In the genomic region with DNA sequence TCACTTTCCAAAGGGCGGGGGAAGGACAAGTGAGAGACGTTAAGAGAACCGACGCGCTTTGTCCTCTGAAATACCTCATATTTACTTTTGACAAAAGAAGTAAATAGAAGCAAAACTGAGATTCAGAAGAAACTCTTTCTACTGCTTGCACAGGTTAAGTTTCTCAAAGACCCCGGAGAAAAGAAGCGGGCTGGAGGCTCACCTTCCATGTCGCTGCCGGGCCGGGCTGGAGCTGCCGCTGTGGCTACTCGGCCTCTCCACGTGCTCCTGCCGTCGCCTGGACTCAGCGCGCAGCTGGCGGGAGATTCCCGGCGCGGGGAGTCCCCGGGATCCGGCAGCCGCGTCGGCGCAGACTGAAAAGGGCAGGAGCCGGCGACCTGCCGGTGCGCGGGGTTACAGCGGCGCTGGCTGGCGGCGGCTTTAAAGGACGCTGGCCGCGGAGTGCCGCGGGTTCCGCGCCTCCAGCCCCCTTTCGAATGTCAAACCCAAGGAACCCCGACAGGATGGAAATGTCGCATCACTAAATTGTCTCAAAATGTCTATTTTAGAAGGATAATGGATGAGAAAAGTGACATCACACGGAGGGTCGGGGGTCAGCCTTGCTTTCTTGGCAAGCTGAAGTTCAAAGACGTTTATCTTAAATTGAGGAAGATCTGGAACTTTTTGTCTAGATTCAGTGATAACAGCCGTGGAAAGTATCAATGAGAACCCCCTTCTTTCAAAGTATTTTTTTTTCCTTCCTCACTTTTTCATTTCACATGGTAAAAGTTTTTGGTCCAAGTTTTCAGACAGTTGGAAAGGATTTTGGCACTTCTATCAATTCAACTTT, we compare ENCODE assay signal across 8 cellular contexts. TPM values are rescaled to one million over a fixed set of nuclear protein-coding genes. Genes with fewer than 3 reads are reported as not detected.
DNase-seq lines count a peak whose midpoint lies in the region; ATAC-seq and TF ChIP-seq lines count a peak whose summit lies in the region.

Gene IKZF3 (minus strand): TSS at position 395 of the 829 bp plus-strand sequence. CDS start 186 bp downstream, at position 209.

- TF ChIP-seq CTCF in esophagus squamous epithelium (IDR thresholded peaks at IDR 0.05) (peak in 5 of 6 experiments; percentile 10 to 46 (median 33)), osteoblast (IDR thresholded peaks at IDR 0.05; ENCODE audit: extremely low read depth, low read depth, low read length) (no peak)

- H3K36me3 ChIP-seq in esophagus squamous epithelium (no peaks in the 10 kb centered on the region), osteoblast (ENCODE audit: insufficient read depth, low read length) (no peaks in the 10 kb centered on the region)

- 8 to 11% methylated on average over 17 to 27 of the region's 50 CpGs for WGBS in esophagus squamous epithelium, 2 donors

- intact Hi-C loops in esophagus squamous epithelium (cut with DNase I) = loop anchor here (10.0 kb wide), 1 partner anchor 99 kb away; no protein-coding TSS in a partner anchor

- no peak for TF ChIP-seq POLR2A in esophagus squamous epithelium (IDR thresholded peaks at IDR 0.05)

- H3K27me3 ChIP-seq in esophagus squamous epithelium (peaks cover 7 to 100% (median 15%) of the 10 kb centered on the region in 4 donors), osteoblast (ENCODE audit: insufficient read depth, low read length) (peaks cover 82% of the 10 kb centered on the region)

- H3K4me2 ChIP-seq in osteoblast (ENCODE audit: insufficient read depth, low read length) = no peak within 1 kb of the TSS

- H4K20me1 ChIP-seq in osteoblast (ENCODE audit: insufficient read depth, low read length) = no peaks in the 10 kb centered on the region

- H3K27ac ChIP-seq in esophagus squamous epithelium (peak within 1 kb of the TSS; percentile 24 to 63 (median 40)), osteoblast (ENCODE audit: low read depth, low read length) (no peak within 1 kb of the TSS)

- DNase-seq in GM03348 (ENCODE audit: low spot score) (peak; percentile 24), NCI-H345 treated with DMSO at 0.1 percent for 48 hours (lab: John Stamatoyannopoulos, UW; ENCODE audit: unreplicated experiment) (peak; percentile 16), esophagus squamous epithelium (lab: John Stamatoyannopoulos, UW) (no peak), osteoblast (ENCODE audit: insufficient read length, low spot score, missing footprints) (peak; percentile 54), ureter (ENCODE audit: low spot score) (peak; percentile 71)
- DNase-seq in activated CD8-positive, alpha-beta memory T cell treated with anti-CD3 and anti-CD28 coated beads, Interleukin-2, amount 50 U/mL, for 1 hour (ENCODE audit: extremely low read depth) = peak; percentile 59

- H3K4me3 ChIP-seq in esophagus squamous epithelium (peak within 1 kb of the TSS in 3 of 4 donors; percentile 30 to 59 (median 40)), osteoblast (ENCODE audit: insufficient read depth, low read length) (no peak within 1 kb of the TSS)

- H2AFZ ChIP-seq in osteoblast (ENCODE audit: low read length) = no peak within 1 kb of the TSS

- peak; percentile 39 for ATAC-seq in HG02588 (IDR thresholded peaks at IDR 0.05; ENCODE audit: unreplicated experiment)
- ATAC-seq in HG02870 (IDR thresholded peaks at IDR 0.05; ENCODE audit: unreplicated experiment) = no peak

- H3K9me3 ChIP-seq in esophagus squamous epithelium = no peaks in the 10 kb centered on the region
- H3K9me3 ChIP-seq in osteoblast (ENCODE audit: low read depth, low read length) = no peaks in the 10 kb centered on the region

- no peaks in the 10 kb centered on the region for H3K79me2 ChIP-seq in osteoblast (ENCODE audit: insufficient read depth, low read length)

- peaks cover 0 to 19% (median 6%) of the 10 kb centered on the region in 3 donors for H3K4me1 ChIP-seq in esophagus squamous epithelium
- peaks cover 2% of the 10 kb centered on the region for H3K4me1 ChIP-seq in osteoblast (ENCODE audit: insufficient read depth, low read length)

RNA-seq across cellular contexts. Expression of gene IKZF3, which starts in this region (rescaled TPM):
- total RNA-seq in esophagus squamous epithelium = 1 to 10 TPM; 2.1 to 9.0 (median 3.8) TPM
- not detected in 2 replicates for total RNA-seq in osteoblast
- 24.3 TPM for total RNA-seq in ureter

Comparison
In these comparisons a context has a peak if more than half of its experiments do, and no peak if none do; other contexts are left out.
1. Peak in DNase-seq in osteoblast; RNA of the gene not detected or under 1 TPM.